In genomic region chr1:47444317-47444577, GRCh38 we compare ENCODE assay signal across 13 cellular contexts. TPM values are rescaled to one million over a fixed set of nuclear protein-coding genes. Genes with fewer than 3 reads are reported as not detected.
DNase-seq lines count a peak whose midpoint lies in the region; ATAC-seq and TF ChIP-seq lines count a peak whose summit lies in the region.
"Had no signal": no experiment of that assay in that cellular context is flagged by ENCODE, and none has a peak within 500 bp of the region (broad histone marks: within the 10 kb centered on the region; RNA-seq: fewer than 3 reads in every experiment).

No MANE protein-coding gene starts in this region.

- peak overlapping the region; percentile 35 for H3K4me3 Mint-ChIP-seq in activated naive CD4-positive, alpha-beta T cell treated with anti-CD3 and anti-CD28 coated beads for 36 hours
- peak overlapping the region; percentile 55 for H3K4me3 Mint-ChIP-seq in activated naive CD8-positive, alpha-beta T cell treated with anti-CD3 and anti-CD28 coated beads, Interleukin-2, amount 50 U/mL, for 24 hours
- peak overlapping the region; percentile 20 for H3K4me3 Mint-ChIP-seq in mesothelial cell of epicardium

- no peaks in the 10 kb centered on the region for H3K9me3 Mint-ChIP-seq in activated naive CD4-positive, alpha-beta T cell treated with anti-CD3 and anti-CD28 coated beads for 36 hours
- no peaks in the 10 kb centered on the region for H3K9me3 Mint-ChIP-seq in activated naive CD8-positive, alpha-beta T cell treated with anti-CD3 and anti-CD28 coated beads, Interleukin-2, amount 50 U/mL, for 24 hours
- H3K9me3 Mint-ChIP-seq in mesothelial cell of epicardium, result no peaks in the 10 kb centered on the region

- H3K9me3 ChIP-seq in tibial artery, result no peaks in the 10 kb centered on the region

- peak overlapping the region; percentile 24 to 49 for H3K4me3 ChIP-seq in tibial artery

- intact Hi-C loops in activated naive CD4-positive, alpha-beta T cell treated with anti-CD3 and anti-CD28 coated beads for 36 hours (cut with micrococcal nuclease), result no loop called here
- intact Hi-C loops in tibial artery (cut with DNase I; ENCODE audit: low total_unique reads), result loop anchor here (10.0 kb wide), 1 partner anchor 141 kb away; no protein-coding TSS in a partner anchor

- H3K4me1 ChIP-seq in tibial artery, result peaks cover 0 to 39% (median 15%) of the 10 kb centered on the region in 4 donors
- H3K4me1 ChIP-seq: foreskin keratinocyte had no signal

- no peaks in the 10 kb centered on the region for H3K36me3 Mint-ChIP-seq in activated naive CD4-positive, alpha-beta T cell treated with anti-CD3 and anti-CD28 coated beads for 36 hours (ENCODE audit: low read depth)
- H3K36me3 Mint-ChIP-seq in activated naive CD8-positive, alpha-beta T cell treated with anti-CD3 and anti-CD28 coated beads, Interleukin-2, amount 50 U/mL, for 24 hours (ENCODE audit: low read depth), result peaks cover 2% of the 10 kb centered on the region
- no peaks in the 10 kb centered on the region for H3K36me3 Mint-ChIP-seq in mesothelial cell of epicardium

- no peaks in the 10 kb centered on the region for H3K36me3 ChIP-seq in tibial artery
- H3K36me3 ChIP-seq: WERI-Rb-1 had no signal

- CTCF ChIA-PET in activated naive CD4-positive, alpha-beta T cell treated with anti-CD3 and anti-CD28 coated beads for 36 hours (lab: Charles Lee), result interaction anchor here (0.9 to 1.1 kb wide), 2 partner anchors 8 to 266 kb away, joined by 3 to 4 read pairs; no protein-coding TSS in a partner anchor

- H3K4me1 Mint-ChIP-seq in activated naive CD4-positive, alpha-beta T cell treated with anti-CD3 and anti-CD28 coated beads for 36 hours (ENCODE audit: low read depth), result peaks cover 18% of the 10 kb centered on the region
- H3K4me1 Mint-ChIP-seq in activated naive CD8-positive, alpha-beta T cell treated with anti-CD3 and anti-CD28 coated beads, Interleukin-2, amount 50 U/mL, for 24 hours, result peaks cover 20% of the 10 kb centered on the region
- peaks cover 16% of the 10 kb centered on the region for H3K4me1 Mint-ChIP-seq in mesothelial cell of epicardium

- no peak for DNase-seq in activated naive CD4-positive, alpha-beta T cell treated with anti-CD3 and anti-CD28 coated beads for 36 hours
- no peak for DNase-seq in activated naive CD4-positive, alpha-beta T cell treated with Interleukin-2 at 50 U/mL for 16 hours
- DNase-seq in activated naive CD8-positive, alpha-beta T cell treated with anti-CD3 and anti-CD28 coated beads, Interleukin-2, amount 50 U/mL, for 24 hours, result no peak
- DNase-seq in mesothelial cell of epicardium (ENCODE audit: low spot score in 2 of 2, unreplicated experiment in 2 of 2), result no peak
- no peak for DNase-seq in tibial artery
- no peak for DNase-seq in activated CD4-positive, CD25-positive, alpha-beta regulatory T cell (lab: John Stamatoyannopoulos, UW)

- no peak overlapping the region for H3K27ac Mint-ChIP-seq in activated naive CD4-positive, alpha-beta T cell treated with anti-CD3 and anti-CD28 coated beads for 36 hours
- peak overlapping the region; percentile 12 for H3K27ac Mint-ChIP-seq in activated naive CD8-positive, alpha-beta T cell treated with anti-CD3 and anti-CD28 coated beads, Interleukin-2, amount 50 U/mL, for 24 hours
- H3K27ac Mint-ChIP-seq in mesothelial cell of epicardium, result no peak overlapping the region

- TF ChIP-seq CTCF in mesothelial cell of epicardium (IDR thresholded peaks at IDR 0.05; ENCODE audit: unreplicated experiment) (no peak), tibial artery (IDR thresholded peaks at IDR 0.05) (no peak)

- H3K27ac ChIP-seq in tibial artery, result no peak overlapping the region
- H3K27ac ChIP-seq: C4-2B, foreskin keratinocyte, WERI-Rb-1 had no signal

- peaks cover 14% of the 10 kb centered on the region for H3K27me3 Mint-ChIP-seq in activated naive CD4-positive, alpha-beta T cell treated with anti-CD3 and anti-CD28 coated beads for 36 hours (ENCODE audit: low read depth)
- H3K27me3 Mint-ChIP-seq in activated naive CD8-positive, alpha-beta T cell treated with anti-CD3 and anti-CD28 coated beads, Interleukin-2, amount 50 U/mL, for 24 hours, result peaks cover 15% of the 10 kb centered on the region
- H3K27me3 Mint-ChIP-seq in mesothelial cell of epicardium (ENCODE audit: low read depth), result no peaks in the 10 kb centered on the region

- ATAC-seq in activated naive CD8-positive, alpha-beta T cell treated with anti-CD3 and anti-CD28 coated beads, Interleukin-2, amount 50 U/mL, for 24 hours, result no peak
- ATAC-seq in HG03159 (IDR thresholded peaks at IDR 0.05; ENCODE audit: unreplicated experiment), result no peak
- no peak for ATAC-seq in HG03442 (IDR thresholded peaks at IDR 0.05; ENCODE audit: unreplicated experiment)

- H3K27me3 ChIP-seq in tibial artery, result peaks cover 0 to 76% of the 10 kb centered on the region in 2 donors

RNA-seq across cellular contexts. Expression of gene FOXD2, which starts 6.4 kb away (rescaled TPM):
- under 1 TPM; 0.12 to 0.19 TPM for total RNA-seq in activated naive CD4-positive, alpha-beta T cell treated with anti-CD3 and anti-CD28 coated beads for 36 hours
- total RNA-seq in mesothelial cell of epicardium, result 0.60 to 0.98 TPM (median 0.77 TPM) in 3 replicates

RNA-seq across cellular contexts. Expression of gene FOXE3, which starts 28.2 kb away (rescaled TPM):
- not detected for total RNA-seq in activated naive CD4-positive, alpha-beta T cell treated with anti-CD3 and anti-CD28 coated beads for 36 hours
- not detected in 3 replicates for total RNA-seq in mesothelial cell of epicardium
- total RNA-seq: foreskin keratinocyte, mesenteric fat pad, OCI-LY7 had no signal
